Comparison of ENCODE assay signal across 1 cellular context in the genomic region with DNA sequence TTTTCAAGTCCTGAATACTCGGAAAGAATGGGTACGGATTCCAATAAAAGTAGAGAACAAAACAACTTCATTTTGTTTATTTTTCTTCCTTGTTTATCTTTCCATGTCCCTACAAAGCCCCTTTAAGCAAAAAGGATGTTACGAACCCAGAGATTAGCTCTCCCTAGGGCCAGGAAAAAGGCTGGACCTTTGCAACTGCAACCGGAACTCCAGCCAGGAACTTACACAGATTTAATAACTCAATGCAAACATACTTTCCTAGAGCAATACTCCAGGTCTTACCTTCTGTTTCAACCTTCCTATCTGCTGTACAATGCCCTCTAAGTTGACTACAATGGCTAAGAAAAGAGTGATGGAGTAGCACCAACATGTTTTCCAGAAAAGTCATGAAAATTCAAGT.
A peak's percentile ranks its signal among the peaks of the same experiment; 100 is the strongest.
TF ChIP-seq lines count a peak whose summit lies in the region.

No MANE protein-coding gene starts in this region.

TF ChIP-seq in HepG2, 621 proteins besides CTCF, POLR2A, EP300 and RAD21 (continued from another document and continues in another):
- TF ChIP-seq, protein P1, sequence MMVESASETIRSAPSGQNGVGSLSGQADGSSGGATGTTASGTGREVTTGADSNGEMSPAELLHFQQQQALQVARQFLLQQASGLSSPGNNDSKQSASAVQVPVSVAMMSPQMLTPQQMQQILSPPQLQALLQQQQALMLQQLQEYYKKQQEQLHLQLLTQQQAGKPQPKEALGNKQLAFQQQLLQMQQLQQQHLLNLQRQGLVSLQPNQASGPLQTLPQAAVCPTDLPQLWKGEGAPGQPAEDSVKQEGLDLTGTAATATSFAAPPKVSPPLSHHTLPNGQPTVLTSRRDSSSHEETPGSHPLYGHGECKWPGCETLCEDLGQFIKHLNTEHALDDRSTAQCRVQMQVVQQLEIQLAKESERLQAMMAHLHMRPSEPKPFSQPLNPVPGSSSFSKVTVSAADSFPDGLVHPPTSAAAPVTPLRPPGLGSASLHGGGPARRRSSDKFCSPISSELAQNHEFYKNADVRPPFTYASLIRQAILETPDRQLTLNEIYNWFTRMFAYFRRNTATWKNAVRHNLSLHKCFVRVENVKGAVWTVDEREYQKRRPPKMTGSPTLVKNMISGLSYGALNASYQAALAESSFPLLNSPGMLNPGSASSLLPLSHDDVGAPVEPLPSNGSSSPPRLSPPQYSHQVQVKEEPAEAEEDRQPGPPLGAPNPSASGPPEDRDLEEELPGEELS (CRISPR knock-in tag; IDR thresholded peaks at IDR 0.05) = peak; percentile 82
- TF ChIP-seq NR2F2 (IDR thresholded peaks at IDR 0.05; ENCODE audit: borderline replicate concordance, low read depth) (peak; percentile 61; the same call in 1 of the 2 replicates), ZNF75D (CRISPR knock-in tag; IDR thresholded peaks at IDR 0.05; ENCODE audit: borderline replicate concordance) (no peak), SIN3A (IDR thresholded peaks at IDR 0.05; ENCODE audit: borderline replicate concordance, low read depth, low read length) (peak; percentile 69; the same call in 1 of the 2 replicates), ZNF557 (CRISPR knock-in tag; IDR thresholded peaks at IDR 0.05) (no peak), ZNF441 (CRISPR knock-in tag; IDR thresholded peaks at IDR 0.05; ENCODE audit: borderline replicate concordance) (peak; percentile 53; the same call in 1 of the 2 replicates), TARDBP (CRISPR knock-in tag; IDR thresholded peaks at IDR 0.05) (0 out of 2 replicates have a peak, but pooled peaks have one; percentile 37), NR2F6 (IDR thresholded peaks at IDR 0.05) (0 out of 2 replicates have a peak, but pooled peaks have one; percentile 12), NR2F6 (CRISPR knock-in tag; IDR thresholded peaks at IDR 0.05) (peak; percentile 61; the same call in 1 of the 2 replicates), ZNF292 (CRISPR knock-in tag; IDR thresholded peaks at IDR 0.05; ENCODE audit: borderline replicate concordance, low read depth) (0 out of 2 replicates have a peak, but pooled peaks have one; percentile 53), TGIF2 (CRISPR knock-in tag; IDR thresholded peaks at IDR 0.05) (no peak), ISL2 (CRISPR knock-in tag; IDR thresholded peaks at IDR 0.05) (peak; percentile 60), TBX2 (CRISPR knock-in tag; IDR thresholded peaks at IDR 0.05; ENCODE audit: borderline replicate concordance) (0 out of 2 replicates have a peak, but pooled peaks have one; percentile 38), PCBP1 (IDR thresholded peaks at IDR 0.05; ENCODE audit: borderline replicate concordance, low read depth, low read length) (no peak), ZNF746 (CRISPR knock-in tag; IDR thresholded peaks at IDR 0.05) (no peak), ZFP82 (CRISPR knock-in tag; IDR thresholded peaks at IDR 0.05; ENCODE audit: borderline replicate concordance) (no peak), GATAD2A (CRISPR knock-in tag; IDR thresholded peaks at IDR 0.05) (peak; percentile 91), ZNF670 (CRISPR knock-in tag; IDR thresholded peaks at IDR 0.05; ENCODE audit: borderline replicate concordance) (peak; percentile 74; the same call in 1 of the 2 replicates), DNMT3B (CRISPR knock-in tag; conservative IDR thresholded peaks at IDR 0.05) (0 out of 2 replicates have a peak, but pooled peaks have one; percentile 20), FOXA1 (IDR thresholded peaks at IDR 0.05) (no peak), FOXA1 (CRISPR knock-in tag; IDR thresholded peaks at IDR 0.05) (peak; percentile 60; the same call in 1 of the 2 replicates), HDAC2 (CRISPR knock-in tag; IDR thresholded peaks at IDR 0.05) (peak; percentile 78), RFX5 (IDR thresholded peaks at IDR 0.05; ENCODE audit: low read depth, low read length) (no peak), MED1 (CRISPR knock-in tag; IDR thresholded peaks at IDR 0.05) (peak; percentile 84), ZMYM4 (CRISPR knock-in tag; IDR thresholded peaks at IDR 0.05) (peak; percentile 49; the same call in 1 of the 2 replicates), MBD4 (IDR thresholded peaks at IDR 0.05; ENCODE audit: borderline replicate concordance, low read length) (peak; percentile 69; the same call in 1 of the 2 replicates), MIXL1 (CRISPR knock-in tag; IDR thresholded peaks at IDR 0.05) (0 out of 2 replicates have a peak, but pooled peaks have one; percentile 19), ZNF709 (CRISPR knock-in tag; IDR thresholded peaks at IDR 0.05) (no peak), ZBTB20 (CRISPR knock-in tag; IDR thresholded peaks at IDR 0.05; ENCODE audit: borderline replicate concordance, low read depth) (peak; percentile 72; the same call in 1 of the 2 replicates), SOX6 (IDR thresholded peaks at IDR 0.05) (no peak), SOX6 (CRISPR knock-in tag; IDR thresholded peaks at IDR 0.05) (peak; percentile 88), FOXK1 (CRISPR knock-in tag; IDR thresholded peaks at IDR 0.05; ENCODE audit: borderline replicate concordance, low read depth) (no peak), FOXA3 (CRISPR knock-in tag; IDR thresholded peaks at IDR 0.05) (peak; percentile 73; the same call in 1 of the 2 replicates), NPAS2 (CRISPR knock-in tag; IDR thresholded peaks at IDR 0.05; ENCODE audit: borderline replicate concordance) (no peak), LCORL (IDR thresholded peaks at IDR 0.05) (no peak), LCORL (CRISPR knock-in tag; IDR thresholded peaks at IDR 0.05) (peak; percentile 67), ZNF460 (CRISPR knock-in tag; IDR thresholded peaks at IDR 0.05; ENCODE audit: borderline replicate concordance) (no peak)
- TF ChIP-seq, protein P2, sequence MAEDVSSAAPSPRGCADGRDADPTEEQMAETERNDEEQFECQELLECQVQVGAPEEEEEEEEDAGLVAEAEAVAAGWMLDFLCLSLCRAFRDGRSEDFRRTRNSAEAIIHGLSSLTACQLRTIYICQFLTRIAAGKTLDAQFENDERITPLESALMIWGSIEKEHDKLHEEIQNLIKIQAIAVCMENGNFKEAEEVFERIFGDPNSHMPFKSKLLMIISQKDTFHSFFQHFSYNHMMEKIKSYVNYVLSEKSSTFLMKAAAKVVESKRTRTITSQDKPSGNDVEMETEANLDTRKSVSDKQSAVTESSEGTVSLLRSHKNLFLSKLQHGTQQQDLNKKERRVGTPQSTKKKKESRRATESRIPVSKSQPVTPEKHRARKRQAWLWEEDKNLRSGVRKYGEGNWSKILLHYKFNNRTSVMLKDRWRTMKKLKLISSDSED (CRISPR knock-in tag; IDR thresholded peaks at IDR 0.05) = no peak
- TF ChIP-seq, protein P3, sequence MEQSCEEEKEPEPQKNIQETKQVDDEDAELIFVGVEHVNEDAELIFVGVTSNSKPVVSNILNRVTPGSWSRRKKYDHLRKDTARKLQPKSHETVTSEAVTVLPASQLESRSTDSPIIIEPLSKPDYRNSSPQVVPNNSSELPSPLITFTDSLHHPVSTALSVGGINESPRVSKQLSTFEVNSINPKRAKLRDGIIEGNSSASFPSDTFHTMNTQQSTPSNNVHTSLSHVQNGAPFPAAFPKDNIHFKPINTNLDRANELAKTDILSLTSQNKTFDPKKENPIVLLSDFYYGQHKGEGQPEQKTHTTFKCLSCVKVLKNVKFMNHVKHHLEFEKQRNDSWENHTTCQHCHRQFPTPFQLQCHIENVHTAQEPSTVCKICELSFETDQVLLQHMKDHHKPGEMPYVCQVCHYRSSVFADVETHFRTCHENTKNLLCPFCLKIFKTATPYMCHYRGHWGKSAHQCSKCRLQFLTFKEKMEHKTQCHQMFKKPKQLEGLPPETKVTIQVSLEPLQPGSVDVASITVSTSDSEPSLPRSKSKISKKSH (CRISPR knock-in tag; IDR thresholded peaks at IDR 0.05; ENCODE audit: borderline replicate concordance) = no peak
- TF ChIP-seq, protein P4, sequence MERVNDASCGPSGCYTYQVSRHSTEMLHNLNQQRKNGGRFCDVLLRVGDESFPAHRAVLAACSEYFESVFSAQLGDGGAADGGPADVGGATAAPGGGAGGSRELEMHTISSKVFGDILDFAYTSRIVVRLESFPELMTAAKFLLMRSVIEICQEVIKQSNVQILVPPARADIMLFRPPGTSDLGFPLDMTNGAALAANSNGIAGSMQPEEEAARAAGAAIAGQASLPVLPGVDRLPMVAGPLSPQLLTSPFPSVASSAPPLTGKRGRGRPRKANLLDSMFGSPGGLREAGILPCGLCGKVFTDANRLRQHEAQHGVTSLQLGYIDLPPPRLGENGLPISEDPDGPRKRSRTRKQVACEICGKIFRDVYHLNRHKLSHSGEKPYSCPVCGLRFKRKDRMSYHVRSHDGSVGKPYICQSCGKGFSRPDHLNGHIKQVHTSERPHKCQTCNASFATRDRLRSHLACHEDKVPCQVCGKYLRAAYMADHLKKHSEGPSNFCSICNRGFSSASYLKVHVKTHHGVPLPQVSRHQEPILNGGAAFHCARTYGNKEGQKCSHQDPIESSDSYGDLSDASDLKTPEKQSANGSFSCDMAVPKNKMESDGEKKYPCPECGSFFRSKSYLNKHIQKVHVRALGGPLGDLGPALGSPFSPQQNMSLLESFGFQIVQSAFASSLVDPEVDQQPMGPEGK (CRISPR knock-in tag; IDR thresholded peaks at IDR 0.05) = peak; percentile 51; the same call in 1 of the 2 replicates
- TF ChIP-seq, protein P5, sequence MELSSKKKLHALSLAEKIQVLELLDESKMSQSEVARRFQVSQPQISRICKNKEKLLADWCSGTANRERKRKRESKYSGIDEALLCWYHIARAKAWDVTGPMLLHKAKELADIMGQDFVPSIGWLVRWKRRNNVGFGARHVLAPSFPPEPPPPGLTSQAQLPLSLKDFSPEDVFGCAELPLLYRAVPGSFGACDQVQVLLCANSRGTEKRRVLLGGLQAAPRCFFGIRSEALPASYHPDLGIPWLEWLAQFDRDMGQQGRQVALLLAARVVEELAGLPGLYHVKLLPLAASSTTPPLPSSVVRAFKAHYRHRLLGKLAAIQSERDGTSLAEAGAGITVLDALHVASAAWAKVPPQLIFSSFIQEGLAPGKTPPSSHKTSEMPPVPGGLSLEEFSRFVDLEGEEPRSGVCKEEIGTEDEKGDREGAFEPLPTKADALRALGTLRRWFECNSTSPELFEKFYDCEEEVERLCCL (CRISPR knock-in tag; IDR thresholded peaks at IDR 0.05; ENCODE audit: borderline replicate concordance) = no peak
- TF ChIP-seq, protein P6, sequence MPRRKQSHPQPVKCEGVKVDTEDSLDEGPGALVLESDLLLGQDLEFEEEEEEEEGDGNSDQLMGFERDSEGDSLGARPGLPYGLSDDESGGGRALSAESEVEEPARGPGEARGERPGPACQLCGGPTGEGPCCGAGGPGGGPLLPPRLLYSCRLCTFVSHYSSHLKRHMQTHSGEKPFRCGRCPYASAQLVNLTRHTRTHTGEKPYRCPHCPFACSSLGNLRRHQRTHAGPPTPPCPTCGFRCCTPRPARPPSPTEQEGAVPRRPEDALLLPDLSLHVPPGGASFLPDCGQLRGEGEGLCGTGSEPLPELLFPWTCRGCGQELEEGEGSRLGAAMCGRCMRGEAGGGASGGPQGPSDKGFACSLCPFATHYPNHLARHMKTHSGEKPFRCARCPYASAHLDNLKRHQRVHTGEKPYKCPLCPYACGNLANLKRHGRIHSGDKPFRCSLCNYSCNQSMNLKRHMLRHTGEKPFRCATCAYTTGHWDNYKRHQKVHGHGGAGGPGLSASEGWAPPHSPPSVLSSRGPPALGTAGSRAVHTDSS (CRISPR knock-in tag; conservative IDR thresholded peaks at IDR 0.05) = no peak
- TF ChIP-seq, protein P7, sequence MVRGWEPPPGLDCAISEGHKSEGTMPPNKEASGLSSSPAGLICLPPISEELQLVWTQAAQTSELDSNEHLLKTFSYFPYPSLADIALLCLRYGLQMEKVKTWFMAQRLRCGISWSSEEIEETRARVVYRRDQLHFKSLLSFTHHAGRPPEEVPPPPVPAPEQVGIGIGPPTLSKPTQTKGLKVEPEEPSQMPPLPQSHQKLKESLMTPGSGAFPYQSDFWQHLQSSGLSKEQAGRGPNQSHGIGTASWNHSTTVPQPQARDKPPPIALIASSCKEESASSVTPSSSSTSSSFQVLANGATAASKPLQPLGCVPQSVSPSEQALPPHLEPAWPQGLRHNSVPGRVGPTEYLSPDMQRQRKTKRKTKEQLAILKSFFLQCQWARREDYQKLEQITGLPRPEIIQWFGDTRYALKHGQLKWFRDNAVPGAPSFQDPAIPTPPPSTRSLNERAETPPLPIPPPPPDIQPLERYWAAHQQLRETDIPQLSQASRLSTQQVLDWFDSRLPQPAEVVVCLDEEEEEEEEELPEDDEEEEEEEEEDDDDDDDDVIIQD (CRISPR knock-in tag; IDR thresholded peaks at IDR 0.05; ENCODE audit: low read depth) = peak; percentile 77; the same call in 1 of the 2 replicates
- TF ChIP-seq, protein P8, sequence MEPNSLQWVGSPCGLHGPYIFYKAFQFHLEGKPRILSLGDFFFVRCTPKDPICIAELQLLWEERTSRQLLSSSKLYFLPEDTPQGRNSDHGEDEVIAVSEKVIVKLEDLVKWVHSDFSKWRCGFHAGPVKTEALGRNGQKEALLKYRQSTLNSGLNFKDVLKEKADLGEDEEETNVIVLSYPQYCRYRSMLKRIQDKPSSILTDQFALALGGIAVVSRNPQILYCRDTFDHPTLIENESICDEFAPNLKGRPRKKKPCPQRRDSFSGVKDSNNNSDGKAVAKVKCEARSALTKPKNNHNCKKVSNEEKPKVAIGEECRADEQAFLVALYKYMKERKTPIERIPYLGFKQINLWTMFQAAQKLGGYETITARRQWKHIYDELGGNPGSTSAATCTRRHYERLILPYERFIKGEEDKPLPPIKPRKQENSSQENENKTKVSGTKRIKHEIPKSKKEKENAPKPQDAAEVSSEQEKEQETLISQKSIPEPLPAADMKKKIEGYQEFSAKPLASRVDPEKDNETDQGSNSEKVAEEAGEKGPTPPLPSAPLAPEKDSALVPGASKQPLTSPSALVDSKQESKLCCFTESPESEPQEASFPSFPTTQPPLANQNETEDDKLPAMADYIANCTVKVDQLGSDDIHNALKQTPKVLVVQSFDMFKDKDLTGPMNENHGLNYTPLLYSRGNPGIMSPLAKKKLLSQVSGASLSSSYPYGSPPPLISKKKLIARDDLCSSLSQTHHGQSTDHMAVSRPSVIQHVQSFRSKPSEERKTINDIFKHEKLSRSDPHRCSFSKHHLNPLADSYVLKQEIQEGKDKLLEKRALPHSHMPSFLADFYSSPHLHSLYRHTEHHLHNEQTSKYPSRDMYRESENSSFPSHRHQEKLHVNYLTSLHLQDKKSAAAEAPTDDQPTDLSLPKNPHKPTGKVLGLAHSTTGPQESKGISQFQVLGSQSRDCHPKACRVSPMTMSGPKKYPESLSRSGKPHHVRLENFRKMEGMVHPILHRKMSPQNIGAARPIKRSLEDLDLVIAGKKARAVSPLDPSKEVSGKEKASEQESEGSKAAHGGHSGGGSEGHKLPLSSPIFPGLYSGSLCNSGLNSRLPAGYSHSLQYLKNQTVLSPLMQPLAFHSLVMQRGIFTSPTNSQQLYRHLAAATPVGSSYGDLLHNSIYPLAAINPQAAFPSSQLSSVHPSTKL (CRISPR knock-in tag; IDR thresholded peaks at IDR 0.05) = peak; percentile 85
- TF ChIP-seq, protein P9, sequence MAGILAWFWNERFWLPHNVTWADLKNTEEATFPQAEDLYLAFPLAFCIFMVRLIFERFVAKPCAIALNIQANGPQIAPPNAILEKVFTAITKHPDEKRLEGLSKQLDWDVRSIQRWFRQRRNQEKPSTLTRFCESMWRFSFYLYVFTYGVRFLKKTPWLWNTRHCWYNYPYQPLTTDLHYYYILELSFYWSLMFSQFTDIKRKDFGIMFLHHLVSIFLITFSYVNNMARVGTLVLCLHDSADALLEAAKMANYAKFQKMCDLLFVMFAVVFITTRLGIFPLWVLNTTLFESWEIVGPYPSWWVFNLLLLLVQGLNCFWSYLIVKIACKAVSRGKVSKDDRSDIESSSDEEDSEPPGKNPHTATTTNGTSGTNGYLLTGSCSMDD (CRISPR knock-in tag; IDR thresholded peaks at IDR 0.05) = no peak
